Comparison of ENCODE assay signal across 1 cellular context in the genomic region with DNA sequence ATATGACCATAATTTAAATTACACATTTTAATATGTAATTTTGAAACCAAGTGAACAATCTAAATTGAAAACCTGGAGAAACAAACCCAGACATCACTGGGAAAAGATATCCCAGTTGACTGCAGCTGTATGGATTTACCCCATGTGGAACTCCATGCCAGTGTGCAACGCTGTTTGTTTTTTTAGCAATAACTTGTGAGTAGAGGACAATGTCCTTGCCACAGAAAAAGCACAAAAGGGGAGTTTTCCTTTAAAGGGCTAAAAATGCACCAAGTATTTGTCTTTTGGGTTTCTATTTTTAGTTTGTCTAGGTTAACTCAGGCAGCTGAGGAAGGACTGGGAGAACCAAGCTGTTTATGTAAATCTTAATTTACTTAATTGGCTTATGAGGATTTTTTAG.
TF ChIP-seq lines count a peak whose summit lies in the region.

No MANE protein-coding gene starts in this region.

TF ChIP-seq in IMR-90, 13 proteins besides CTCF, POLR2A, EP300 and RAD21 (continued from another document):
- TF ChIP-seq CHD1 (IDR thresholded peaks at IDR 0.05; ENCODE audit: low read depth, low read length) (no peak), MAFK (IDR thresholded peaks at IDR 0.05; ENCODE audit: low read depth, low read length) (no peak), MXI1 (IDR thresholded peaks at IDR 0.05; ENCODE audit: borderline replicate concordance, low read depth, low read length) (no peak), RFX5 (IDR thresholded peaks at IDR 0.05; ENCODE audit: low read depth, low read length) (no peak), USF2 (IDR thresholded peaks at IDR 0.05; ENCODE audit: low read depth, low read length) (no peak)
